17 cellular contexts compared by ENCODE assay signal in genomic region chr7:132611056-132611455, GRCh38. TPM values are rescaled to one million over a fixed set of nuclear protein-coding genes. Genes with fewer than 3 reads are reported as not detected.
DNase-seq lines count a peak whose midpoint lies in the region; ATAC-seq and TF ChIP-seq lines count a peak whose summit lies in the region.
"Had no signal": no experiment of that assay in that cellular context is flagged by ENCODE, and none has a peak within 500 bp of the region (broad histone marks: within the 10 kb centered on the region; RNA-seq: fewer than 3 reads in every experiment).

No MANE protein-coding gene starts in this region.

- ATAC-seq in HG03439 (IDR thresholded peaks at IDR 0.05; ENCODE audit: unreplicated experiment): no peak
- no peak for ATAC-seq in HG02678 (IDR thresholded peaks at IDR 0.05; ENCODE audit: unreplicated experiment)
- ATAC-seq: A549; CD8-positive, alpha-beta T cell had no signal

- 92% methylated on average over 6 of the region's 6 CpGs for WGBS in esophagus muscularis mucosa

- intact Hi-C loops in esophagus muscularis mucosa (cut with DNase I): no loop called here

- H3K4me3 ChIP-seq in esophagus muscularis mucosa: no peak overlapping the region
- H3K4me3 ChIP-seq: A549; BLaER1 treated with 17β-estradiol and CSF1 and Interleukin-3, amounts not matched to agents 10 nM and 100 nM had no signal

- no peak for TF ChIP-seq CTCF in esophagus muscularis mucosa (IDR thresholded peaks at IDR 0.05)

- no peaks in the 10 kb centered on the region for H3K36me3 ChIP-seq in esophagus muscularis mucosa
- H3K36me3 ChIP-seq: BLaER1 treated with 17β-estradiol and CSF1 and Interleukin-3, amounts not matched to agents 10 nM and 100 nM had no signal

- no peaks in the 10 kb centered on the region for H3K9me3 ChIP-seq in esophagus muscularis mucosa
- H3K9me3 ChIP-seq: A549; BLaER1 treated with 17β-estradiol and CSF1 and Interleukin-3, amounts not matched to agents 10 nM and 100 nM; Caco-2 had no signal

- DNase-seq in esophagus muscularis mucosa (ENCODE audit: extremely low spot score): peak; percentile 55
- DNase-seq in middle frontal gyrus (ENCODE audit: extremely low spot score, low spot score): peak; percentile 17
- DNase-seq in superior temporal gyrus (ENCODE audit: extremely low spot score): peak; percentile 60
- DNase-seq: AML-193; Caco-2; Calu3; CD4-positive, alpha-beta T cell; CD8-positive, alpha-beta T cell; DMS79 treated with DMSO at 0.1 percent for 48 hours; GF-D8 had no signal

- peaks cover 0 to 18% (median 13%) of the 10 kb centered on the region in 4 donors for H3K4me1 ChIP-seq in esophagus muscularis mucosa
- H3K4me1 ChIP-seq: A549, Caco-2 had no signal

- H3K27me3 ChIP-seq in esophagus muscularis mucosa: peaks cover 0 to 6% (median 0%) of the 10 kb centered on the region in 4 donors
- H3K27me3 ChIP-seq: BLaER1 treated with 17β-estradiol and CSF1 and Interleukin-3, amounts not matched to agents 10 nM and 100 nM had no signal

- TF ChIP-seq EP300 in esophagus muscularis mucosa (IDR thresholded peaks at IDR 0.05): no peak

- TF ChIP-seq POLR2A in esophagus muscularis mucosa (IDR thresholded peaks at IDR 0.05; ENCODE audit: low read depth): no peak

- H3K27ac ChIP-seq in esophagus muscularis mucosa (replicated peaks in 1 of 4): no peak overlapping the region
- H3K27ac ChIP-seq: 22Rv1; A549; BLaER1 treated with 17β-estradiol and CSF1 and Interleukin-3, amounts not matched to agents 10 nM and 100 nM; C4-2B had no signal

RNA-seq across cellular contexts. Expression of gene PLXNA4, which starts 34.8 kb away (rescaled TPM):
- 1 to 10 TPM; 5.0 to 9.5 (median 6.6) TPM for total RNA-seq in esophagus muscularis mucosa
- total RNA-seq: B cell, Calu3 had no signal
